ENCODE assay signal across 18 cellular contexts in the genomic region with DNA sequence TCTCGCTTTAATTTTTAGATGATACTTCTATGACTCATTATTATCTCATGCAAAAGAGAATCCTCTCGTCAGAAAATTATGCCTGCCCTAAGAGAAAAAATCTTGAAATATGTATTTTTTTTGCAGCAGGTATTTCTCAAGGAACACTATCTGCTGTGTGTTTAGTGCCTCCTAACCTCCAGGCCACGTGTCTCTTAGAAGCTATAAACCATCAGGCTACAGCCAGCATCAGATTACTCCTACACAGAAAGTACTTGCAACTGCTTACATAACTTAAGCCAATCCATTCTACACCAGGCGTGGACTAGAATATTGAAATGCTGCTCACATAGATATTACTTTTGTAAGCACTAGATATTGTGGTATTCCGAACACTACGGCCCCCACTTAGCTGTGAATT.
"Had no signal": no experiment of that assay in that cellular context is flagged by ENCODE, and none has a peak within 500 bp of the region (broad histone marks: within the 10 kb centered on the region; RNA-seq: fewer than 3 reads in every experiment).

No MANE protein-coding gene starts in this region.

- DNase-seq: activated CD4-positive, alpha-beta memory T cell treated with anti-CD3 and anti-CD28 coated beads, Interleukin-2, amount 10 ng/mL, durations not matched to agents 7 days and 5 days; activated CD4-positive, alpha-beta T cell treated with anti-CD3 and anti-CD28 coated beads for 36 hours; activated gamma-delta T cell; activated naive CD8-positive, alpha-beta T cell treated with anti-CD3 and anti-CD28 coated beads for 36 hours; activated T-cell treated with anti-CD3 and anti-CD28 coated beads, Interleukin-2, amount 50 U/mL, for 48 hours; colonic mucosa; kidney glomerular epithelial cell; lower lobe of right lung; stimulated activated CD4-positive, alpha-beta T cell treated with anti-CD3 and anti-CD28 coated beads, Interleukin-4, amount 100 ng/mL, for 4 hours; stimulated activated naive CD8-positive, alpha-beta T cell treated with anti-CD3 and anti-CD28 coated beads, Interleukin-15, amount 100 ng/mL, for 72 hours; T-helper 9 cell; thyroid gland; WERI-Rb-1 had no signal

- ATAC-seq: activated CD4-positive, alpha-beta T cell treated with anti-CD3 and anti-CD28 coated beads for 36 hours; lower lobe of right lung; stimulated activated naive CD8-positive, alpha-beta T cell treated with anti-CD3 and anti-CD28 coated beads, Interleukin-15, amount 100 ng/mL, for 72 hours had no signal

- H3K27ac ChIP-seq: ascending aorta, colonic mucosa, lower lobe of right lung, right atrium auricular region, skin epidermis, thyroid gland, vagina, WERI-Rb-1 had no signal

- H3K4me1 Mint-ChIP-seq: activated CD4-positive, alpha-beta memory T cell treated with anti-CD3 and anti-CD28 coated beads, Interleukin-2, amount 10 ng/mL, durations not matched to agents 7 days and 5 days; activated CD4-positive, alpha-beta T cell treated with anti-CD3 and anti-CD28 coated beads for 36 hours; activated naive CD8-positive, alpha-beta T cell treated with anti-CD3 and anti-CD28 coated beads for 36 hours; stimulated activated naive CD8-positive, alpha-beta T cell treated with anti-CD3 and anti-CD28 coated beads, Interleukin-15, amount 100 ng/mL, for 72 hours had no signal

- H3K4me1 ChIP-seq: ascending aorta, colonic mucosa, lower lobe of right lung, right atrium auricular region, thyroid gland, vagina had no signal

- H3K27me3 Mint-ChIP-seq: activated CD4-positive, alpha-beta memory T cell treated with anti-CD3 and anti-CD28 coated beads, Interleukin-2, amount 10 ng/mL, durations not matched to agents 7 days and 5 days; activated CD4-positive, alpha-beta T cell treated with anti-CD3 and anti-CD28 coated beads for 36 hours; activated naive CD8-positive, alpha-beta T cell treated with anti-CD3 and anti-CD28 coated beads for 36 hours; stimulated activated naive CD8-positive, alpha-beta T cell treated with anti-CD3 and anti-CD28 coated beads, Interleukin-15, amount 100 ng/mL, for 72 hours had no signal

- H3K4me3 ChIP-seq: ascending aorta, colonic mucosa, lower lobe of right lung, right atrium auricular region, skin epidermis, thyroid gland, vagina had no signal

- H3K9me3 ChIP-seq: ascending aorta, colonic mucosa, lower lobe of right lung, right atrium auricular region, thyroid gland, vagina had no signal

- H3K36me3 Mint-ChIP-seq: activated naive CD8-positive, alpha-beta T cell treated with anti-CD3 and anti-CD28 coated beads for 36 hours; mesothelial cell of epicardium had no signal

- H3K27ac Mint-ChIP-seq: activated CD4-positive, alpha-beta memory T cell treated with anti-CD3 and anti-CD28 coated beads, Interleukin-2, amount 10 ng/mL, durations not matched to agents 7 days and 5 days; activated CD4-positive, alpha-beta T cell treated with anti-CD3 and anti-CD28 coated beads for 36 hours; activated naive CD8-positive, alpha-beta T cell treated with anti-CD3 and anti-CD28 coated beads for 36 hours; stimulated activated naive CD8-positive, alpha-beta T cell treated with anti-CD3 and anti-CD28 coated beads, Interleukin-15, amount 100 ng/mL, for 72 hours had no signal

- H3K27me3 ChIP-seq: ascending aorta, colonic mucosa, right atrium auricular region, thyroid gland, vagina had no signal

- H3K36me3 ChIP-seq: ascending aorta, colonic mucosa, lower lobe of right lung, right atrium auricular region, thyroid gland, vagina, WERI-Rb-1 had no signal

- H3K4me3 Mint-ChIP-seq: activated CD4-positive, alpha-beta memory T cell treated with anti-CD3 and anti-CD28 coated beads, Interleukin-2, amount 10 ng/mL, durations not matched to agents 7 days and 5 days; activated CD4-positive, alpha-beta T cell treated with anti-CD3 and anti-CD28 coated beads for 36 hours; activated naive CD8-positive, alpha-beta T cell treated with anti-CD3 and anti-CD28 coated beads for 36 hours; mesothelial cell of epicardium; stimulated activated naive CD8-positive, alpha-beta T cell treated with anti-CD3 and anti-CD28 coated beads, Interleukin-15, amount 100 ng/mL, for 72 hours had no signal
